In genomic region chr17:21429917-21430628, GRCh38 we compare ENCODE assay signal across 4 cellular contexts. TPM values are rescaled to one million over a fixed set of nuclear protein-coding genes. Genes with fewer than 3 reads are reported as not detected.
"Had no signal": no experiment of that assay in that cellular context is flagged by ENCODE, and none has a peak within 500 bp of the region (broad histone marks: within the 10 kb centered on the region; RNA-seq: fewer than 3 reads in every experiment).

No MANE protein-coding gene starts in this region.

RNA-seq across cellular contexts. Expression of gene KCNJ12, which starts 53.9 kb away (rescaled TPM):
- total RNA-seq: activated CD8-positive, alpha-beta memory T cell treated with anti-CD3 and anti-CD28 coated beads for 36 hours; activated T-cell treated with anti-CD3 and anti-CD28 coated beads, Interleukin-2, amount 50 U/mL, for 72 hours; SJSA1 had no signal
- polyA plus RNA-seq: naive thymus-derived CD4-positive, alpha-beta T cell had no signal
